8 cellular contexts compared by ENCODE assay signal in genomic region chr16:52069866-52070265, GRCh38.
DNase-seq lines count a peak whose midpoint lies in the region; ATAC-seq and TF ChIP-seq lines count a peak whose summit lies in the region.

No MANE protein-coding gene starts in this region.

- TF ChIP-seq CTCF in astrocyte of the spinal cord (IDR thresholded peaks at IDR 0.05; ENCODE audit: low read depth, low read length): peak; percentile 6

- in situ Hi-C loops in astrocyte of the spinal cord (cut with HindIII; ENCODE audit: low sequenced_read_pairs): no loop called here

- DNase-seq in DMS114 treated with DMSO at 0.1 percent for 48 hours (lab: John Stamatoyannopoulos, UW; ENCODE audit: unreplicated experiment): peak; percentile 39
- peak; percentile 56 for DNase-seq in NCI-H1694 treated with DMSO at 0.1 percent for 48 hours (lab: John Stamatoyannopoulos, UW)
- DNase-seq in astrocyte of the spinal cord (ENCODE audit: low read depth, low spot score): peak; percentile 11
- peak; percentile 73 for DNase-seq in midbrain (lab: John Stamatoyannopoulos, UW)
- no peak for DNase-seq in activated gamma-delta T cell (lab: John Stamatoyannopoulos, UW)
- no peak for DNase-seq in central memory CD4-positive, alpha-beta T cell
- DNase-seq in activated CD4-positive, alpha-beta T cell treated with anti-CD3 and anti-CD28 coated beads for 1 hour: no peak

- ATAC-seq in HG02981 (IDR thresholded peaks at IDR 0.05; ENCODE audit: unreplicated experiment): no peak

- H3K4me3 ChIP-seq in astrocyte of the spinal cord (ENCODE audit: low read depth, low read length): no peak overlapping the region

Comparison
In these comparisons a context has a peak if more than half of its experiments do, and no peak if none do; other contexts are left out.
1. DNase-seq: peak in DMS114 treated with DMSO at 0.1 percent for 48 hours (single experiment), NCI-H1694 treated with DMSO at 0.1 percent for 48 hours (single experiment), astrocyte of the spinal cord (single experiment) and midbrain (single experiment); none in activated gamma-delta T cell (single experiment), central memory CD4-positive, alpha-beta T cell (single experiment) and activated CD4-positive, alpha-beta T cell treated with anti-CD3 and anti-CD28 coated beads for 1 hour (single experiment).